9 cellular contexts compared by ENCODE assay signal in genomic region chr2:71548589-71549485, GRCh38.
A peak's percentile ranks its signal among the peaks of the same experiment; 100 is the strongest.
DNase-seq lines count a peak whose midpoint lies in the region; ATAC-seq and TF ChIP-seq lines count a peak whose summit lies in the region.
"Had no signal": no experiment of that assay in that cellular context is flagged by ENCODE, and none has a peak within 500 bp of the region (broad histone marks: within the 10 kb centered on the region; RNA-seq: fewer than 3 reads in every experiment).

No MANE protein-coding gene starts in this region.

- peaks cover 23% of the 10 kb centered on the region for H3K27me3 Mint-ChIP-seq in CD4-positive, alpha-beta T cell

- no peak overlapping the region for H3K27ac ChIP-seq in CD4-positive, alpha-beta T cell (ENCODE audit: low read depth, low read length)
- no peak overlapping the region for H3K27ac ChIP-seq in OCI-LY1 (ENCODE audit: low read depth, low read length, poor library complexity, severe bottlenecking)
- no peak overlapping the region for H3K27ac ChIP-seq in neural cell (ENCODE audit: low read length)

- H3K4me1 Mint-ChIP-seq in CD4-positive, alpha-beta T cell (ENCODE audit: low read depth): peaks cover 11% of the 10 kb centered on the region

- intact Hi-C loops in CD4-positive, alpha-beta T cell (cut with DNase I, micrococcal nuclease): loop anchor here (1.0 to 10.0 kb wide), 6 partner anchors 601 to 1316 kb away; no protein-coding TSS in a partner anchor

- H3K9ac ChIP-seq in OCI-LY1 (ENCODE audit: low read length) (no peak overlapping the region), neural cell (ENCODE audit: low read length) (no peak overlapping the region)

- H3K9me3 Mint-ChIP-seq in CD4-positive, alpha-beta T cell: no peaks in the 10 kb centered on the region
- H3K9me3 Mint-ChIP-seq: IgD-negative memory B cell had no signal

- no peak overlapping the region for H2AFZ ChIP-seq in OCI-LY1 (ENCODE audit: low read length)
- no peak overlapping the region for H2AFZ ChIP-seq in neural cell (ENCODE audit: low read depth, low read length)

- H3K27ac Mint-ChIP-seq in CD4-positive, alpha-beta T cell: no peak overlapping the region

- no peak overlapping the region for H3K4me3 Mint-ChIP-seq in CD4-positive, alpha-beta T cell
- H3K4me3 Mint-ChIP-seq: IgD-negative memory B cell had no signal

- H3F3A ChIP-seq in OCI-LY1 (ENCODE audit: insufficient read depth, low read length): no peaks in the 10 kb centered on the region
- no peaks in the 10 kb centered on the region for H3F3A ChIP-seq in neural cell (ENCODE audit: insufficient read depth, low read length, poor library complexity, severe bottlenecking)

- H3K27me3 ChIP-seq in CD4-positive, alpha-beta T cell (ENCODE audit: control insufficient read depth, insufficient read depth, low read length): peaks cover 16% of the 10 kb centered on the region
- no peaks in the 10 kb centered on the region; the same call in 1 of the 2 replicates for H3K27me3 ChIP-seq in OCI-LY1 (ENCODE audit: insufficient read depth, low read length)
- H3K27me3 ChIP-seq in neural cell (ENCODE audit: insufficient read depth, low read depth, low read length): no peaks in the 10 kb centered on the region

- no peak overlapping the region for H3K4me3 ChIP-seq in OCI-LY1 (ENCODE audit: low read depth, low read length, poor library complexity, severe bottlenecking)
- H3K4me3 ChIP-seq in fibroblast of mammary gland (ENCODE audit: control insufficient read depth, low read depth, low read length): no peak overlapping the region
- no peak overlapping the region for H3K4me3 ChIP-seq in neural cell (ENCODE audit: low read length)

- POLR2A ChIA-PET in CD4-positive, alpha-beta T cell (lab: Charles Lee): no interaction called here
- POLR2A ChIA-PET in HEK293T (lab: Yijun Ruan, JAX): no interaction called here

- no peaks in the 10 kb centered on the region for H3K9me2 ChIP-seq in OCI-LY1 (ENCODE audit: low read depth, low read length)
- H3K9me2 ChIP-seq in neural cell (ENCODE audit: insufficient read depth, low read length): no peaks in the 10 kb centered on the region

- ATAC-seq in CD4-positive, alpha-beta T cell (ENCODE audit: poor library complexity): peak; percentile 68
- ATAC-seq in HG02610 (IDR thresholded peaks at IDR 0.05; ENCODE audit: unreplicated experiment): no peak

- peaks cover 4% of the 10 kb centered on the region for H3K4me1 ChIP-seq in OCI-LY1 (ENCODE audit: insufficient read depth, low read length, severe bottlenecking)

- H3K79me2 ChIP-seq in OCI-LY1 (ENCODE audit: insufficient read depth, low read length): no peaks in the 10 kb centered on the region
- H3K79me2 ChIP-seq in neural cell (replicated peaks; ENCODE audit: insufficient read depth, low read length): no peaks in the 10 kb centered on the region

- no peaks in the 10 kb centered on the region for H3K9me3 ChIP-seq in CD4-positive, alpha-beta T cell (ENCODE audit: control insufficient read depth, low read length)
- H3K9me3 ChIP-seq in OCI-LY1 (ENCODE audit: low read length) (no peaks in the 10 kb centered on the region), neural cell (ENCODE audit: low read length) (no peaks in the 10 kb centered on the region)

- H3K4me2 ChIP-seq in OCI-LY1 (ENCODE audit: low read length) (no peak overlapping the region), neural cell (ENCODE audit: low read length) (no peak overlapping the region)

- peak; percentile 43 to 68 (median 54) for DNase-seq in CD4-positive, alpha-beta T cell
- DNase-seq in HEK293T (ENCODE audit: extremely low spot score) (peak; percentile 87), fibroblast of mammary gland (ENCODE audit: low read depth) (peak; percentile 60), stromal cell of bone marrow (ENCODE audit: low read depth) (peak; percentile 13)
- DNase-seq in activated T-cell treated with anti-CD3 and anti-CD28 coated beads, Interleukin-2, amount 50 U/mL, for 1 hour: peak; percentile 69

- no peaks in the 10 kb centered on the region for H3K36me3 Mint-ChIP-seq in CD4-positive, alpha-beta T cell (ENCODE audit: low read depth)
- H3K36me3 Mint-ChIP-seq: IgD-negative memory B cell had no signal

- TF ChIP-seq CTCF in CD4-positive, alpha-beta T cell (IDR thresholded peaks at IDR 0.05): peak; percentile 94
- TF ChIP-seq CTCF in OCI-LY1 (IDR thresholded peaks at IDR 0.05; ENCODE audit: low read length) (peak; percentile 66), fibroblast of mammary gland (conservative IDR thresholded peaks at IDR 0.05; ENCODE audit: control insufficient read depth, insufficient read depth, low read depth, low read length) (peak; percentile 72), neural cell (IDR thresholded peaks at IDR 0.05; ENCODE audit: poor library complexity, severe bottlenecking) (peak; percentile 52)

- peak; percentile 45 for TF ChIP-seq RAD21 in neural cell (conservative IDR thresholded peaks at IDR 0.05)

- no peaks in the 10 kb centered on the region for H4K20me1 ChIP-seq in OCI-LY1 (ENCODE audit: insufficient read depth, low read length)
- H4K20me1 ChIP-seq in neural cell (ENCODE audit: insufficient read depth): no peaks in the 10 kb centered on the region

- H3K36me3 ChIP-seq in OCI-LY1 (ENCODE audit: insufficient read depth, low read length) (no peaks in the 10 kb centered on the region), neural cell (ENCODE audit: insufficient read depth, low read length) (no peaks in the 10 kb centered on the region)

- CTCF ChIA-PET in CD4-positive, alpha-beta T cell (lab: Charles Lee): no interaction called here
- CTCF ChIA-PET in HEK293T (lab: Yijun Ruan, JAX): interaction anchor here (0.6 to 1.0 kb wide), 3 partner anchors 249 to 1018 kb away, joined by 3 to 6 read pairs (median 3); no protein-coding TSS in a partner anchor

- no peak for TF ChIP-seq EP300 in neural cell (conservative IDR thresholded peaks at IDR 0.05; ENCODE audit: poor library complexity, severe bottlenecking)

TF ChIP-seq in HEK293T, 16 proteins besides CTCF, POLR2A, EP300 and RAD21:
- TF ChIP-seq FOXM1 (IDR thresholded peaks at IDR 0.05; ENCODE audit: borderline replicate concordance): no peak
- TF ChIP-seq PKNOX1 (IDR thresholded peaks at IDR 0.05): no peak
- TF ChIP-seq ZNF384 (IDR thresholded peaks at IDR 0.05): no peak
- no peak for TF ChIP-seq SP1 (IDR thresholded peaks at IDR 0.05)
- no peak for TF ChIP-seq NFRKB (IDR thresholded peaks at IDR 0.05)
- TF ChIP-seq HDGF (IDR thresholded peaks at IDR 0.05; ENCODE audit: borderline replicate concordance): no peak
- TF ChIP-seq ELF4 (IDR thresholded peaks at IDR 0.05): no peak
- TF ChIP-seq FOXK2 (IDR thresholded peaks at IDR 0.05): no peak
- TF ChIP-seq TARDBP (IDR thresholded peaks at IDR 0.05): no peak

TF ChIP-seq in neural cell, 6 proteins besides CTCF, POLR2A, EP300 and RAD21:
- TF ChIP-seq TAF1 (IDR thresholded peaks at IDR 0.05; ENCODE audit: low read depth) (no peak), SMC3 (conservative IDR thresholded peaks at IDR 0.05; ENCODE audit: poor library complexity) (peak; percentile 58)

Comparison
In these comparisons a context has a peak if more than half of its experiments do, and no peak if none do; other contexts are left out.
1. DNase-seq: peak in every context shown above with its lines; median percentile 87 in HEK293T; 69 in activated T-cell treated with anti-CD3 and anti-CD28 coated beads, Interleukin-2, amount 50 U/mL, for 1 hour; 60 in fibroblast of mammary gland; 54 in CD4-positive, alpha-beta T cell; 13 in stromal cell of bone marrow.